ENCODE assay signal across 12 cellular contexts in the genomic region with DNA sequence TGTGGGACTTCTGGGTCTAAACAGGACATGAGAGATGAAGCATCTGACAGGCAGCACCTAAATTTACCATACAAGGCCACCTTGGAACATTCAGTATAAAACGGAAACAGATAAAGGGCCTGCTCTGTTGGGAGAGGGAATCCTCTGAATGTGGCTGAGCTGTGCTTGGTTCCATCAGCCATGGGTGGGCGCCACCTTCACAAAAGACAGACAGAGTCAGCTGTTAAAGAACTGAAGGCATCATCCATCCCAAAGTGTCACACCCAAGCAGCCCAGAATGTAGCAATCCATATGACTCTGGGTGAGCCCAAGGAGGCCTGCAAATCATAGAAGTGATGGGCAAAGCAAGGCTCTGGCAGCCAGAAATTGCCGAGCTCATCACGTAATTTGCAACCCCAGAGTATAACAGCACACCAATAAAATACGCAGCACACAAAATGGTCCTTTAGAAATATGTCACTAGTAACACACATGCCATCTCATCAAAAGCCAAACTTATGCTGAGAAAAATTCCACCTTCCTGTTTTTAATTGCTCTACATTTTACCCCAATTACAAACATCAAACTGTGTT. TPM values are rescaled to one million over a fixed set of nuclear protein-coding genes. Genes with fewer than 3 reads are reported as not detected.
DNase-seq lines count a peak whose midpoint lies in the region; ATAC-seq, FAIRE-seq and TF ChIP-seq lines count a peak whose summit lies in the region.
"Had no signal": no experiment of that assay in that cellular context is flagged by ENCODE, and none has a peak within 500 bp of the region (broad histone marks: within the 10 kb centered on the region; RNA-seq: fewer than 3 reads in every experiment).

No MANE protein-coding gene starts in this region.

- peak; percentile 36 for TF ChIP-seq CTCF in LNCaP clone FGC (IDR thresholded peaks at IDR 0.05; ENCODE audit: control insufficient read depth, extremely low read depth, insufficient read depth)
- peak; percentile 41 to 71 (median 52) for TF ChIP-seq CTCF in keratinocyte (optimal IDR thresholded peaks at IDR 0.05 in 1 of 3, IDR thresholded peaks at IDR 0.05 in 1 of 3, conservative IDR thresholded peaks at IDR 0.05 in 1 of 3; ENCODE audit: extremely low read depth in 1 of 3, insufficient read depth in 2 of 3, low read length in 3 of 3)

- no peak overlapping the region for H3K27ac ChIP-seq in keratinocyte (ENCODE audit: control insufficient read depth, insufficient read depth, low read length)
- H3K27ac ChIP-seq: Peyer's patch had no signal

- no peak for FAIRE-seq in keratinocyte (lab: Jason Lieb, UNC)
- FAIRE-seq: endothelial cell of umbilical vein had no signal

- no peaks in the 10 kb centered on the region for H3K27me3 ChIP-seq in keratinocyte (ENCODE audit: control insufficient read depth, extremely low read depth, insufficient read depth, low read length)
- H3K27me3 ChIP-seq: Peyer's patch had no signal

- H3K36me3 ChIP-seq in keratinocyte (ENCODE audit: control insufficient read depth in 2 of 2, extremely low read depth in 1 of 2, insufficient read depth in 2 of 2, low read length in 2 of 2) = no peaks in the 10 kb centered on the region
- H3K36me3 ChIP-seq: Peyer's patch had no signal

- no peak overlapping the region for H3K9ac ChIP-seq in keratinocyte (ENCODE audit: control insufficient read depth, extremely low read depth, insufficient read depth, low read length)

- H3K79me2 ChIP-seq in keratinocyte (ENCODE audit: control insufficient read depth, insufficient read depth, low read length) = no peaks in the 10 kb centered on the region

- H3K9me1 ChIP-seq in keratinocyte (ENCODE audit: control insufficient read depth, extremely low read depth, insufficient read depth, low read length) = no peaks in the 10 kb centered on the region

- ATAC-seq in SK-N-SH treated with all-trans-retinoic acid at 6 μM for 48 hours = peak; percentile 27; the same call in 1 of the 3 replicates
- no peak for ATAC-seq in HG02981 (IDR thresholded peaks at IDR 0.05; ENCODE audit: unreplicated experiment)
- ATAC-seq: natural killer cell had no signal

- peaks cover 9% of the 10 kb centered on the region for H3K4me1 ChIP-seq in keratinocyte (ENCODE audit: control insufficient read depth, extremely low read depth, insufficient read depth, low read length)
- H3K4me1 ChIP-seq: Peyer's patch had no signal

- DNase-seq in DMS 273 (lab: John Stamatoyannopoulos, UW; ENCODE audit: unreplicated experiment) (peak; percentile 77), LNCaP clone FGC (ENCODE audit: low read depth) (no peak), keratinocyte (ENCODE audit: low read depth, low spot score) (no peak), medulla oblongata (ENCODE audit: extremely low spot score) (no peak), pons (ENCODE audit: low spot score) (no peak), HuH-7.5 (ENCODE audit: low spot score) (no peak)
- DNase-seq: activated CD8-positive, alpha-beta memory T cell treated with anti-CD3 and anti-CD28 coated beads, Interleukin-2, amount 50 U/mL, for 4 hours; natural killer cell; Peyer's patch had no signal

- H3K4me3 ChIP-seq in LNCaP clone FGC (ENCODE audit: low read depth, low read length) = no peak overlapping the region
- H3K4me3 ChIP-seq in keratinocyte (ENCODE audit: control insufficient read depth in 2 of 3, extremely low read depth in 1 of 3, insufficient read depth in 2 of 3, low read depth in 1 of 3, low read length in 3 of 3) = no peak overlapping the region
- H3K4me3 ChIP-seq: Peyer's patch had no signal

- no peaks in the 10 kb centered on the region for H4K20me1 ChIP-seq in keratinocyte (ENCODE audit: control insufficient read depth, extremely low read depth, insufficient read depth, low read length)

- dilution Hi-C loops in keratinocyte (cut with MboI; ENCODE audit: extremely low pct_ligation_motif_present, low sequenced_read_pairs) = no loop called here

- H3K9me3 ChIP-seq in keratinocyte (ENCODE audit: control insufficient read depth, low read depth, low read length) = no peaks in the 10 kb centered on the region
- H3K9me3 ChIP-seq: Peyer's patch had no signal

- no peak overlapping the region for H3K4me2 ChIP-seq in keratinocyte (ENCODE audit: control insufficient read depth, extremely low read depth, insufficient read depth, low read depth, low read length)

- H2AFZ ChIP-seq in keratinocyte (ENCODE audit: control insufficient read depth, low read length) = no peak overlapping the region

TF ChIP-seq in SK-N-SH treated with all-trans-retinoic acid at 6 μM for 48 hours, 23 proteins besides CTCF, POLR2A, EP300 and RAD21:
- no peak for TF ChIP-seq ZFP3 (CRISPR knock-in tag; IDR thresholded peaks at IDR 0.05)

RNA-seq across cellular contexts. Expression of gene RBP1, which starts 24.8 kb away (rescaled TPM):
- polyA plus RNA-seq in keratinocyte = 11.9 to 28.6 TPM (median 14.5 TPM) in 3 replicates
- 9.2 TPM for polyA plus RNA-seq in keratinocyte (2011; ENCODE audit: low read depth)
- polyA plus RNA-seq in keratinocyte (2011; cell fraction: cytosol; rRNA removed) = 6.2 and 13.6 TPM in 2 replicates
- polyA plus RNA-seq in keratinocyte (2011; cell fraction: nucleus; rRNA removed) = 4.7 and 5.8 TPM in 2 replicates
- 5.2 and 13.6 TPM in 2 replicates for polyA plus RNA-seq in keratinocyte (2012; ENCODE audit: low replicate concordance)
- 2.7 to 19.9 TPM (median 3.0 TPM) in 3 replicates for polyA minus RNA-seq in keratinocyte
- polyA minus RNA-seq in keratinocyte (2011; cell fraction: cytosol; rRNA and poly(A)+ RNA removed) = not detected
- polyA minus RNA-seq in keratinocyte (2011; cell fraction: nucleus; rRNA and poly(A)+ RNA removed) = 1.6 TPM in 1 of 2 replicates, not detected in the other
